14 cellular contexts compared by ENCODE assay signal in genomic region chrX:33726281-33727160, GRCh38.
DNase-seq lines count a peak whose midpoint lies in the region; ATAC-seq and TF ChIP-seq lines count a peak whose summit lies in the region.
"Had no signal": no experiment of that assay in that cellular context is flagged by ENCODE, and none has a peak within 500 bp of the region (broad histone marks: within the 10 kb centered on the region; RNA-seq: fewer than 3 reads in every experiment).

No MANE protein-coding gene starts in this region.

- WGBS in iPS DF 6.9 (ENCODE audit: insufficient coverage, insufficient read length): no CpG with 5 or more reads among the region's 45 CpGs
- no CpG with 5 or more reads among the region's 45 CpGs for WGBS in trophoblast cell (ENCODE audit: extremely low coverage, insufficient coverage, insufficient read length)

- DNase-seq in ascending aorta (ENCODE audit: low spot score in 2 of 2): no peak
- no peak for DNase-seq in iPS DF 6.9 (ENCODE audit: low read depth, low spot score)
- DNase-seq in trophoblast cell: no peak
- no peak for DNase-seq in NCI-H1092 (lab: John Stamatoyannopoulos, UW)
- DNase-seq in H4 (ENCODE audit: low spot score): no peak
- DNase-seq in pons (ENCODE audit: low spot score): no peak
- DNase-seq: activated CD4-positive, CD25-positive, alpha-beta regulatory T cell treated with anti-CD3 and anti-CD28 coated beads, Interleukin-2, amount 50 U/mL, for 72 hours; activated gamma-delta T cell; dermis blood vessel endothelial cell; NCI-H2107 had no signal

- H3K23ac ChIP-seq in trophoblast cell (ENCODE audit: low read length): no peak overlapping the region

- no peak overlapping the region for H2AFZ ChIP-seq in ACC112 (ENCODE audit: low read length, unreplicated experiment)
- H2AFZ ChIP-seq in trophoblast cell (ENCODE audit: insufficient read depth, low read length, poor library complexity): no peak overlapping the region

- no peak overlapping the region for H4K8ac ChIP-seq in trophoblast cell (ENCODE audit: low read depth, low read length)

- H3K4me3 ChIP-seq in ACC112 (ENCODE audit: low read depth, low read length) (peak overlapping the region; percentile 74), ascending aorta (peak overlapping the region; percentile 28 to 64), iPS DF 6.9 (ENCODE audit: low read length) (peak overlapping the region; percentile 67; the same call in 1 of the 2 replicates), trophoblast cell (ENCODE audit: low read depth, low read length) (peak overlapping the region; percentile 61)

- ATAC-seq in GM21526 (IDR thresholded peaks at IDR 0.05; ENCODE audit: low FRiP score, unreplicated experiment): no peak

- no peaks in the 10 kb centered on the region for H3K79me1 ChIP-seq in trophoblast cell (ENCODE audit: low read length)

- H3K27me3 ChIP-seq in ACC112 (ENCODE audit: insufficient read depth, low read length) (peaks cover 11% of the 10 kb centered on the region; the same call in 1 of the 2 replicates), ascending aorta (no peaks in the 10 kb centered on the region), iPS DF 6.9 (ENCODE audit: control insufficient read depth, insufficient read depth, low read length) (no peaks in the 10 kb centered on the region), trophoblast cell (ENCODE audit: insufficient read depth, low read length) (no peaks in the 10 kb centered on the region)

- H3K36me3 ChIP-seq in ACC112 (ENCODE audit: insufficient read depth, low read length) (no peaks in the 10 kb centered on the region), ascending aorta (no peaks in the 10 kb centered on the region), iPS DF 6.9 (ENCODE audit: control insufficient read depth, insufficient read depth, low read length) (no peaks in the 10 kb centered on the region), trophoblast cell (ENCODE audit: control insufficient read depth in 1 of 2, insufficient read depth in 2 of 2, low read length in 2 of 2) (no peaks in the 10 kb centered on the region)

- H2BK12ac ChIP-seq in trophoblast cell (ENCODE audit: low read length): no peak overlapping the region

- no peak overlapping the region for H2BK5ac ChIP-seq in trophoblast cell (ENCODE audit: low read depth, low read length, poor library complexity)

- no peak overlapping the region for H4K91ac ChIP-seq in trophoblast cell (ENCODE audit: low read depth, low read length)

- no peaks in the 10 kb centered on the region for H3K9me3 ChIP-seq in ascending aorta
- no peaks in the 10 kb centered on the region for H3K9me3 ChIP-seq in iPS DF 6.9 (ENCODE audit: control insufficient read depth, insufficient read depth, low read length)
- H3K9me3 ChIP-seq in trophoblast cell (ENCODE audit: insufficient read depth, low read depth, low read length): no peaks in the 10 kb centered on the region

- no peaks in the 10 kb centered on the region for H3K4me1 ChIP-seq in ACC112 (ENCODE audit: control insufficient read depth, insufficient read depth, low read length, unreplicated experiment)
- H3K4me1 ChIP-seq in ascending aorta: no peaks in the 10 kb centered on the region
- no peaks in the 10 kb centered on the region for H3K4me1 ChIP-seq in iPS DF 6.9 (ENCODE audit: control insufficient read depth, insufficient read depth, low read length)
- H3K4me1 ChIP-seq in trophoblast cell (ENCODE audit: control insufficient read depth in 1 of 2, insufficient read depth in 2 of 2, low read length in 2 of 2): no peaks in the 10 kb centered on the region

- H3K27ac ChIP-seq in ACC112 (ENCODE audit: low read depth, low read length) (no peak overlapping the region), ascending aorta (peak overlapping the region; percentile 15 to 17), iPS DF 6.9 (ENCODE audit: low read length) (no peak overlapping the region), trophoblast cell (ENCODE audit: low read depth, low read length) (no peak overlapping the region)
- H3K27ac ChIP-seq: RWPE1, skin epidermis had no signal

- no peak overlapping the region for H3K4ac ChIP-seq in trophoblast cell (ENCODE audit: low read depth, low read length)

- TF ChIP-seq CTCF in ascending aorta (IDR thresholded peaks at IDR 0.05): no peak

- H3K79me2 ChIP-seq in ACC112 (ENCODE audit: control insufficient read depth, insufficient read depth, low read length, unreplicated experiment): no peaks in the 10 kb centered on the region
- H3K79me2 ChIP-seq in trophoblast cell (ENCODE audit: control insufficient read depth, insufficient read depth, low read length, poor library complexity): no peaks in the 10 kb centered on the region

- no peak overlapping the region for H4K12ac ChIP-seq in trophoblast cell (ENCODE audit: low read depth, low read length)

- intact Hi-C loops in ascending aorta (cut with DNase I): loop anchor here (5.0 kb wide), 1 partner anchor 166 kb away; no protein-coding TSS in a partner anchor

- no peak overlapping the region for H3K9ac ChIP-seq in trophoblast cell (ENCODE audit: low read length)

- no peak overlapping the region for H2BK120ac ChIP-seq in trophoblast cell (ENCODE audit: insufficient read depth, low read length, poor library complexity)

- H3K18ac ChIP-seq in trophoblast cell (ENCODE audit: low read length): no peak overlapping the region

- no peak overlapping the region for H3K14ac ChIP-seq in trophoblast cell (ENCODE audit: low read length)

- H2AK5ac ChIP-seq in trophoblast cell (ENCODE audit: low read length): no peak overlapping the region

- peak overlapping the region; percentile 71 for H3K4me2 ChIP-seq in trophoblast cell (ENCODE audit: low read length)

Comparison
In these comparisons a context has a peak if more than half of its experiments do, and no peak if none do; other contexts are left out.
1. H3K27ac ChIP-seq: peak in ascending aorta (2 of 2); none in ACC112 (single experiment), iPS DF 6.9 (single experiment) and trophoblast cell (single experiment).
2. Peak in every context shown above with its lines, with median percentiles within 50 percentile points of each other: H3K4me3 ChIP-seq.